Comparison of ENCODE assay signal across 12 cellular contexts in genomic region chr7:150972094-150972493, GRCh38. TPM values are rescaled to one million over a fixed set of nuclear protein-coding genes. Genes with fewer than 3 reads are reported as not detected.
A peak's percentile ranks its signal among the peaks of the same experiment; 100 is the strongest.
DNase-seq lines count a peak whose midpoint lies in the region; ATAC-seq and TF ChIP-seq lines count a peak whose summit lies in the region.
"Had no signal": no experiment of that assay in that cellular context is flagged by ENCODE, and none has a peak within 500 bp of the region (broad histone marks: within the 10 kb centered on the region; RNA-seq: fewer than 3 reads in every experiment).

No MANE protein-coding gene starts in this region.

- no peaks in the 10 kb centered on the region for H3K36me3 ChIP-seq in SJCRH30
- no peaks in the 10 kb centered on the region for H3K36me3 ChIP-seq in heart right ventricle
- no peaks in the 10 kb centered on the region for H3K36me3 ChIP-seq in thyroid gland

- H3K4me3 ChIP-seq in SJCRH30 = peak overlapping the region; percentile 12; the same call in 1 of the 2 replicates
- H3K4me3 ChIP-seq in heart right ventricle = no peak overlapping the region
- no peak overlapping the region for H3K4me3 ChIP-seq in thyroid gland (replicated peaks in 1 of 3)

- WGBS in heart right ventricle, 2 donors = 24 to 46% methylated on average over 11 of the region's 11 CpGs
- 60 to 84% methylated on average over 2 to 7 of the region's 11 CpGs for WGBS in thyroid gland, 2 donors

- H3K27me3 ChIP-seq in SJCRH30 (no peaks in the 10 kb centered on the region), heart right ventricle (peaks cover 8 to 60% (median 38%) of the 10 kb centered on the region in 7 donors), thyroid gland (peaks cover 12% of the 10 kb centered on the region)

- TF ChIP-seq CTCF in heart right ventricle (IDR thresholded peaks at IDR 0.05) (no peak), thyroid gland (IDR thresholded peaks at IDR 0.05) (no peak)

- H3K9me3 ChIP-seq in SJCRH30 (replicated peaks) (no peaks in the 10 kb centered on the region), heart right ventricle (no peaks in the 10 kb centered on the region), thyroid gland (no peaks in the 10 kb centered on the region)

- ATAC-seq in heart right ventricle = peak; percentile 56 to 81 (median 76)
- ATAC-seq: activated T-helper 17 cell treated with anti-CD3 and anti-CD28 coated beads, Interleukin-2, amount 50 U/mL, for 72 hours had no signal

- no peak for TF ChIP-seq POLR2A in thyroid gland (IDR thresholded peaks at IDR 0.05)

- H3K27ac ChIP-seq in SJCRH30 (peak overlapping the region; percentile 60), heart right ventricle (peak overlapping the region; percentile 8 to 93 (median 81)), thyroid gland (no peak overlapping the region)

- intact Hi-C loops in heart right ventricle (cut with DNase I) (no loop called here), thyroid gland (cut with DNase I) (no loop called here)

- peak; percentile 73 for DNase-seq in D341Med (ENCODE audit: low spot score)
- peak; percentile 87 to 89 for DNase-seq in SJCRH30
- peak; percentile 80 to 81 for DNase-seq in heart right ventricle
- DNase-seq in nucleus accumbens (lab: John Stamatoyannopoulos, UW) = peak in 51 of 56 donors; percentile 14 to 88 (median 69)
- no peak for DNase-seq in thyroid gland
- DNase-seq in NCI-H526 treated with DMSO at 0.1 percent for 48 hours (lab: John Stamatoyannopoulos, UW) = no peak
- no peak for DNase-seq in activated effector memory CD4-positive, alpha-beta T cell treated with Interleukin-2 at 50 U/mL for 16 hours
- no peak for DNase-seq in NK-92 (lab: John Stamatoyannopoulos, UW; ENCODE audit: unreplicated experiment)
- DNase-seq: naive B cell, trophoblast cell had no signal

- H3K4me1 ChIP-seq in SJCRH30 (peaks cover 31% of the 10 kb centered on the region), heart right ventricle (peaks cover 27 to 93% (median 62%) of the 10 kb centered on the region in 9 donors), thyroid gland (peaks cover 6 to 11% of the 10 kb centered on the region in 2 donors)

RNA-seq across cellular contexts. Expression of gene KCNH2, which starts 6.0 kb away (rescaled TPM):
- total RNA-seq in SJCRH30 (2014; rRNA removed; shearing (Covaris generic)) = 15.9 and 19.3 TPM in 2 replicates
- total RNA-seq in heart right ventricle (100 to 1,000 TPM in 1 of 10 donors, 10 to 100 TPM in 9; 63.2 to 126 (median 78.4) TPM), thyroid gland (under 1 TPM; 0.33 to 0.93 (median 0.63) TPM)
- polyA plus RNA-seq in heart right ventricle = 10 to 100 TPM; 50.2 to 99.9 TPM

RNA-seq across cellular contexts. Expression of gene NOS3, which starts 18.7 kb away (rescaled TPM):
- 0.05 and 0.20 TPM in 2 replicates for total RNA-seq in SJCRH30 (2014; rRNA removed; shearing (Covaris generic))
- total RNA-seq in heart right ventricle (10 to 100 TPM in 9 of 10 donors, 1 to 10 TPM in 1; 10.0 to 53.3 (median 13.3) TPM), thyroid gland (1 to 10 TPM; 5.2 to 8.1 (median 6.3) TPM)
- polyA plus RNA-seq in heart right ventricle = 10 to 100 TPM; 11.1 to 25.5 TPM
- total RNA-seq: chondrocyte had no signal

RNA-seq across cellular contexts. Expression of gene ATG9B, which starts 52.2 kb away (rescaled TPM):
- 0.08 TPM in 1 of 2 replicates, not detected in the other for total RNA-seq in SJCRH30 (2014; rRNA removed; shearing (Covaris generic))
- under 1 TPM in 3 of 10 donors, not detected in 7; 0.09 to 0.39 (median 0.10) TPM for total RNA-seq in heart right ventricle
- under 1 TPM; 0.45 to 0.59 TPM for polyA plus RNA-seq in heart right ventricle
- total RNA-seq in thyroid gland = under 1 TPM in 1 of 4 donors, not detected in 3; 0.27 TPM

RNA-seq across cellular contexts. Expression of gene ABCB8, which starts 56.2 kb away (rescaled TPM):
- total RNA-seq in SJCRH30 (2014; rRNA removed; shearing (Covaris generic)) = 20.8 and 22.3 TPM in 2 replicates
- total RNA-seq in heart right ventricle (10 to 100 TPM; 20.9 to 32.4 (median 24.6) TPM), thyroid gland (10 to 100 TPM; 39.0 to 74.2 (median 60.9) TPM)
- 10 to 100 TPM; 16.7 to 42.2 TPM for polyA plus RNA-seq in heart right ventricle

Comparison
In these comparisons a context has a peak if more than half of its experiments do, and no peak if none do; other contexts are left out.
1. DNase-seq: peak in D341Med (single experiment), SJCRH30 (2 of 2), heart right ventricle (2 of 2) and nucleus accumbens (51 of 56); none in thyroid gland (0 of 2), NCI-H526 treated with DMSO at 0.1 percent for 48 hours (single experiment), activated effector memory CD4-positive, alpha-beta T cell treated with Interleukin-2 at 50 U/mL for 16 hours (single experiment) and NK-92 (single experiment).
2. H3K27ac ChIP-seq: peak in SJCRH30 (single experiment) and heart right ventricle (10 of 10); none in thyroid gland (0 of 3).